ENCODE assay signal across 11 cellular contexts in the genomic region with DNA sequence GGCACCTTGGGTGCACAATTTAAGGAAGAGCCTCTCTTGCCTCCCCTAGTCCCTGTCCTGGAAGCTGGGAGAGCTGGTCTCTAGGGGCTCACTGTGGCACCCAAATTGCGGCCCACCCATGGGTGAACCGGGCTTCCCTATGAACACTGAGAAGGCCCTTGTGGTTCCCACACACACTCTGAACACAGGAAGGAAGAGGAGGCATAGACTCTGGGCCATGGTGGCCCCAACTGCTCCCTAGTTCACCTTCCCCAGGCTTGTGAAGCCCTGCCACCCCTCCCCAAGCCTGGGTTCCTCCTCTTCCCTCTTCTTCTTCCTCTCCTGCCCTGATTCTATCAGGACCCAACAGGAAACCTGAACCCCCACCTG. TPM values are rescaled to one million over a fixed set of nuclear protein-coding genes. Genes with fewer than 3 reads are reported as not detected.
DNase-seq lines count a peak whose midpoint lies in the region; ATAC-seq and TF ChIP-seq lines count a peak whose summit lies in the region.
"Had no signal": no experiment of that assay in that cellular context is flagged by ENCODE, and none has a peak within 500 bp of the region (broad histone marks: within the 10 kb centered on the region; RNA-seq: fewer than 3 reads in every experiment).

No MANE protein-coding gene starts in this region.

- H3K27ac ChIP-seq in liver (ENCODE audit: low read depth in 1 of 2, low read length in 2 of 2) (peak overlapping the region; percentile 91 to 93), testis (peak overlapping the region; percentile 37 to 90)

- H3K9ac ChIP-seq in liver (ENCODE audit: low read depth in 1 of 2, low read length in 2 of 2) = no peak overlapping the region

- H3K9me3 Mint-ChIP-seq in activated CD8-positive, alpha-beta memory T cell treated with anti-CD3 and anti-CD28 coated beads, Interleukin-2, amount 10 ng/mL, durations not matched to agents 7 days and 5 days (ENCODE audit: low read depth) = no peaks in the 10 kb centered on the region
- H3K9me3 Mint-ChIP-seq in activated CD4-positive, alpha-beta memory T cell treated with anti-CD3 and anti-CD28 coated beads for 36 hours = no peaks in the 10 kb centered on the region

- intact Hi-C loops in activated CD4-positive, alpha-beta memory T cell treated with anti-CD3 and anti-CD28 coated beads for 36 hours (cut with micrococcal nuclease) = loop anchor here (1.0 kb wide), 1 partner anchor 23 kb away; no protein-coding TSS in a partner anchor
- intact Hi-C loops in testis (cut with DNase I; ENCODE audit: low total_unique reads) = no loop called here

- H3K4me1 Mint-ChIP-seq in activated CD8-positive, alpha-beta memory T cell treated with anti-CD3 and anti-CD28 coated beads, Interleukin-2, amount 10 ng/mL, durations not matched to agents 7 days and 5 days = peaks cover 69% of the 10 kb centered on the region
- peaks cover 74% of the 10 kb centered on the region for H3K4me1 Mint-ChIP-seq in activated CD4-positive, alpha-beta memory T cell treated with anti-CD3 and anti-CD28 coated beads for 36 hours (ENCODE audit: low read depth)

- H3K36me3 Mint-ChIP-seq in activated CD8-positive, alpha-beta memory T cell treated with anti-CD3 and anti-CD28 coated beads, Interleukin-2, amount 10 ng/mL, durations not matched to agents 7 days and 5 days = peaks cover 7% of the 10 kb centered on the region
- peaks cover 23% of the 10 kb centered on the region for H3K36me3 Mint-ChIP-seq in activated CD4-positive, alpha-beta memory T cell treated with anti-CD3 and anti-CD28 coated beads for 36 hours

- TF ChIP-seq CTCF in liver (IDR thresholded peaks at IDR 0.05; ENCODE audit: low read depth, low read length, missing input control) (no peak), testis (IDR thresholded peaks at IDR 0.05) (no peak)

- no peak for ATAC-seq in activated CD8-positive, alpha-beta memory T cell treated with anti-CD3 and anti-CD28 coated beads, Interleukin-2, amount 10 ng/mL, durations not matched to agents 7 days and 5 days
- ATAC-seq in HG03565 (IDR thresholded peaks at IDR 0.05; ENCODE audit: unreplicated experiment) = no peak

- TF ChIP-seq POLR2A in testis (IDR thresholded peaks at IDR 0.05) = no peak

- no peak for TF ChIP-seq RAD21 in liver (IDR thresholded peaks at IDR 0.05)

- H3K9me3 ChIP-seq in liver (ENCODE audit: control insufficient read depth in 4 of 4, low read length in 3 of 4) (no peaks in the 10 kb centered on the region), testis (no peaks in the 10 kb centered on the region)

- H3K27me3 ChIP-seq in liver (ENCODE audit: control insufficient read depth in 4 of 4, insufficient read depth in 4 of 4, low read length in 3 of 4) (no peaks in the 10 kb centered on the region), testis (no peaks in the 10 kb centered on the region)

- CTCF ChIA-PET in activated CD8-positive, alpha-beta memory T cell treated with anti-CD3 and anti-CD28 coated beads, Interleukin-2, amount 10 ng/mL, durations not matched to agents 7 days and 5 days (lab: Charles Lee) = interaction anchor here (0.8 to 3.7 kb wide), 4 partner anchors 9 to 25 kb away, joined by 3 to 34 read pairs (median 4); a partner anchor contains a TSS
- CTCF ChIA-PET in activated CD4-positive, alpha-beta memory T cell treated with anti-CD3 and anti-CD28 coated beads for 36 hours (lab: Charles Lee) = interaction anchor here (0.8 to 1.2 kb wide), 2 partner anchors 10 to 14 kb away, joined by 4 to 5 read pairs; a partner anchor contains a TSS

- H3K36me3 ChIP-seq in liver (ENCODE audit: control insufficient read depth in 4 of 4, insufficient read depth in 3 of 4, low read depth in 1 of 4, low read length in 3 of 4) (no peaks in the 10 kb centered on the region), testis (ENCODE audit: low read depth, missing control alignments) (no peaks in the 10 kb centered on the region)

- no peak overlapping the region for H3K4me3 Mint-ChIP-seq in activated CD8-positive, alpha-beta memory T cell treated with anti-CD3 and anti-CD28 coated beads, Interleukin-2, amount 10 ng/mL, durations not matched to agents 7 days and 5 days
- peak overlapping the region; percentile 40 for H3K4me3 Mint-ChIP-seq in activated CD4-positive, alpha-beta memory T cell treated with anti-CD3 and anti-CD28 coated beads for 36 hours

- POLR2A ChIA-PET in activated CD4-positive, alpha-beta memory T cell treated with anti-CD3 and anti-CD28 coated beads for 36 hours (lab: Charles Lee) = interaction anchor here (0.8 to 10.2 kb wide), 3 partner anchors 10 to 28 kb away, joined by 7 to 135 read pairs (median 7); a partner anchor contains a TSS

- peak overlapping the region; percentile 92 for H3K27ac Mint-ChIP-seq in activated CD8-positive, alpha-beta memory T cell treated with anti-CD3 and anti-CD28 coated beads, Interleukin-2, amount 10 ng/mL, durations not matched to agents 7 days and 5 days
- H3K27ac Mint-ChIP-seq in activated CD4-positive, alpha-beta memory T cell treated with anti-CD3 and anti-CD28 coated beads for 36 hours = peak overlapping the region; percentile 92

- H3K27me3 Mint-ChIP-seq in activated CD8-positive, alpha-beta memory T cell treated with anti-CD3 and anti-CD28 coated beads, Interleukin-2, amount 10 ng/mL, durations not matched to agents 7 days and 5 days = no peaks in the 10 kb centered on the region
- no peaks in the 10 kb centered on the region for H3K27me3 Mint-ChIP-seq in activated CD4-positive, alpha-beta memory T cell treated with anti-CD3 and anti-CD28 coated beads for 36 hours

- DNase-seq in activated CD8-positive, alpha-beta memory T cell treated with anti-CD3 and anti-CD28 coated beads, Interleukin-2, amount 10 ng/mL, durations not matched to agents 7 days and 5 days = no peak
- no peak for DNase-seq in activated CD8-positive, alpha-beta memory T cell treated with anti-CD3 and anti-CD28 coated beads, Interleukin-2, amount 50 U/mL, for 4 hours
- no peak for DNase-seq in activated CD4-positive, alpha-beta memory T cell treated with anti-CD3 and anti-CD28 coated beads for 36 hours
- no peak for DNase-seq in testis
- DNase-seq in SKM-1 (lab: John Stamatoyannopoulos, UW; ENCODE audit: unreplicated experiment) = no peak
- DNase-seq in NCI-H2171 treated with DMSO at 0.1 percent for 48 hours (lab: John Stamatoyannopoulos, UW) = no peak
- DNase-seq: activated effector memory CD4-positive, alpha-beta T cell treated with Interleukin-2 at 50 U/mL for 16 hours; NCI-H524 treated with DMSO at 0.1 percent for 48 hours; retina had no signal

- no peak overlapping the region for H3K4me3 ChIP-seq in liver (ENCODE audit: low read depth in 1 of 3, low read length in 3 of 3)
- H3K4me3 ChIP-seq in testis = no peak overlapping the region

- H3K4me1 ChIP-seq in liver (ENCODE audit: control insufficient read depth in 4 of 4, insufficient read depth in 4 of 4, low read length in 3 of 4) (peaks cover 38 to 91% (median 64%) of the 10 kb centered on the region in 4 donors), testis (peaks cover 52% of the 10 kb centered on the region)

- 76% methylated on average over 2 of the region's 2 CpGs for WGBS in liver
- 94% methylated on average over 2 of the region's 2 CpGs; no CpG with 5 or more reads in 1 of the 2 donors for WGBS in testis, 2 donors

TF ChIP-seq in liver, 16 proteins besides CTCF, POLR2A, EP300 and RAD21 (continues in another document):
- TF ChIP-seq, protein P1, sequence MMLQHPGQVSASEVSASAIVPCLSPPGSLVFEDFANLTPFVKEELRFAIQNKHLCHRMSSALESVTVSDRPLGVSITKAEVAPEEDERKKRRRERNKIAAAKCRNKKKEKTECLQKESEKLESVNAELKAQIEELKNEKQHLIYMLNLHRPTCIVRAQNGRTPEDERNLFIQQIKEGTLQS (IDR thresholded peaks at IDR 0.05) = no peak
- TF ChIP-seq GABPA (IDR thresholded peaks at IDR 0.05 in 1 of 2, conservative IDR thresholded peaks at IDR 0.05 in 1 of 2) (no peak), FOXA2 (IDR thresholded peaks at IDR 0.05) (no peak), HNF4G (IDR thresholded peaks at IDR 0.05) (no peak), YY1 (IDR thresholded peaks at IDR 0.05) (no peak), NR2F2 (IDR thresholded peaks at IDR 0.05) (no peak), RXRA (IDR thresholded peaks at IDR 0.05) (no peak), JUND (IDR thresholded peaks at IDR 0.05) (no peak), EGR1 (IDR thresholded peaks at IDR 0.05; ENCODE audit: low read depth in 2 of 2) (no peak), TAF1 (conservative IDR thresholded peaks at IDR 0.05) (no peak), FOXA1 (IDR thresholded peaks at IDR 0.05) (no peak)
- TF ChIP-seq, protein P2, sequence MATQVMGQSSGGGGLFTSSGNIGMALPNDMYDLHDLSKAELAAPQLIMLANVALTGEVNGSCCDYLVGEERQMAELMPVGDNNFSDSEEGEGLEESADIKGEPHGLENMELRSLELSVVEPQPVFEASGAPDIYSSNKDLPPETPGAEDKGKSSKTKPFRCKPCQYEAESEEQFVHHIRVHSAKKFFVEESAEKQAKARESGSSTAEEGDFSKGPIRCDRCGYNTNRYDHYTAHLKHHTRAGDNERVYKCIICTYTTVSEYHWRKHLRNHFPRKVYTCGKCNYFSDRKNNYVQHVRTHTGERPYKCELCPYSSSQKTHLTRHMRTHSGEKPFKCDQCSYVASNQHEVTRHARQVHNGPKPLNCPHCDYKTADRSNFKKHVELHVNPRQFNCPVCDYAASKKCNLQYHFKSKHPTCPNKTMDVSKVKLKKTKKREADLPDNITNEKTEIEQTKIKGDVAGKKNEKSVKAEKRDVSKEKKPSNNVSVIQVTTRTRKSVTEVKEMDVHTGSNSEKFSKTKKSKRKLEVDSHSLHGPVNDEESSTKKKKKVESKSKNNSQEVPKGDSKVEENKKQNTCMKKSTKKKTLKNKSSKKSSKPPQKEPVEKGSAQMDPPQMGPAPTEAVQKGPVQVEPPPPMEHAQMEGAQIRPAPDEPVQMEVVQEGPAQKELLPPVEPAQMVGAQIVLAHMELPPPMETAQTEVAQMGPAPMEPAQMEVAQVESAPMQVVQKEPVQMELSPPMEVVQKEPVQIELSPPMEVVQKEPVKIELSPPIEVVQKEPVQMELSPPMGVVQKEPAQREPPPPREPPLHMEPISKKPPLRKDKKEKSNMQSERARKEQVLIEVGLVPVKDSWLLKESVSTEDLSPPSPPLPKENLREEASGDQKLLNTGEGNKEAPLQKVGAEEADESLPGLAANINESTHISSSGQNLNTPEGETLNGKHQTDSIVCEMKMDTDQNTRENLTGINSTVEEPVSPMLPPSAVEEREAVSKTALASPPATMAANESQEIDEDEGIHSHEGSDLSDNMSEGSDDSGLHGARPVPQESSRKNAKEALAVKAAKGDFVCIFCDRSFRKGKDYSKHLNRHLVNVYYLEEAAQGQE (IDR thresholded peaks at IDR 0.05) = no peak

RNA-seq across cellular contexts. Expression of a gene that starts 10.5 kb away (rescaled TPM):
- total RNA-seq in activated CD8-positive, alpha-beta memory T cell treated with anti-CD3 and anti-CD28 coated beads, Interleukin-2, amount 10 ng/mL, durations not matched to agents 7 days and 5 days = 100 to 1,000 TPM in 1 of 2 experiments, 10 to 100 TPM in 1; 90.6 to 184 TPM
- 100 to 1,000 TPM in 1 of 2 experiments, 10 to 100 TPM in 1; 93.7 to 106 TPM for total RNA-seq in activated CD4-positive, alpha-beta memory T cell treated with anti-CD3 and anti-CD28 coated beads for 36 hours
- total RNA-seq in liver (100 to 1,000 TPM in 1 of 2 donors, 10 to 100 TPM in 1; 66.8 to 133 TPM), testis (100 to 1,000 TPM; 239 to 256 TPM)
- polyA plus RNA-seq in liver (100 to 1,000 TPM in 1 of 2 donors, 10 to 100 TPM in 1; 74.0 to 127 TPM), testis (ENCODE audit: insufficient read depth, low read depth, low replicate concordance) (142 TPM)
